In the genomic region with DNA sequence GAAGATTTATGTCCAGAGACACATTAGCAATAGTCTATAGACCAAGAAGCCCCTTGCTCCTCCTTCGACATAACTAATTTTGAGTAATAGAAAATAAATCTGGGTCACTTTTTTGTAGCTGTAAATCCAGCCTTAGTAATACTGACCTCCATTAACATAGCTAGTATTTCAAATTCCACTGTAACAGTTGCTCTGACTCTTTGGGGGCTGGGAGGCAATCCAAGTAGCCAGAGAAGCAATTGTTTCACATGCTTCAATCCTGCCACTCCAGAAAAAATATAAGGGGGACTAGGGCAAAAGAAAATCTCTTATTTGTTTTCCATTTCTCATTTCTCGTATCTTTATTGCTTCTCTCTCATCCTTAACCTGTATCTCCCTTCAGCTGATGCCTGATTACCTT, we compare ENCODE assay signal across 1 cellular context.
TF ChIP-seq lines count a peak whose summit lies in the region.

No MANE protein-coding gene starts in this region.

TF ChIP-seq in WTC11, 78 proteins besides CTCF, POLR2A, EP300 and RAD21 (continued from another document):
- TF ChIP-seq, protein P1, sequence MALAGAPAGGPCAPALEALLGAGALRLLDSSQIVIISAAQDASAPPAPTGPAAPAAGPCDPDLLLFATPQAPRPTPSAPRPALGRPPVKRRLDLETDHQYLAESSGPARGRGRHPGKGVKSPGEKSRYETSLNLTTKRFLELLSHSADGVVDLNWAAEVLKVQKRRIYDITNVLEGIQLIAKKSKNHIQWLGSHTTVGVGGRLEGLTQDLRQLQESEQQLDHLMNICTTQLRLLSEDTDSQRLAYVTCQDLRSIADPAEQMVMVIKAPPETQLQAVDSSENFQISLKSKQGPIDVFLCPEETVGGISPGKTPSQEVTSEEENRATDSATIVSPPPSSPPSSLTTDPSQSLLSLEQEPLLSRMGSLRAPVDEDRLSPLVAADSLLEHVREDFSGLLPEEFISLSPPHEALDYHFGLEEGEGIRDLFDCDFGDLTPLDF (CRISPR knock-in tag; IDR thresholded peaks at IDR 0.05) = no peak
- TF ChIP-seq FOXK1 (CRISPR knock-in tag; IDR thresholded peaks at IDR 0.05) = no peak
- no peak for TF ChIP-seq CBFB (CRISPR knock-in tag; IDR thresholded peaks at IDR 0.05; ENCODE audit: low read depth)
- TF ChIP-seq, protein P2, sequence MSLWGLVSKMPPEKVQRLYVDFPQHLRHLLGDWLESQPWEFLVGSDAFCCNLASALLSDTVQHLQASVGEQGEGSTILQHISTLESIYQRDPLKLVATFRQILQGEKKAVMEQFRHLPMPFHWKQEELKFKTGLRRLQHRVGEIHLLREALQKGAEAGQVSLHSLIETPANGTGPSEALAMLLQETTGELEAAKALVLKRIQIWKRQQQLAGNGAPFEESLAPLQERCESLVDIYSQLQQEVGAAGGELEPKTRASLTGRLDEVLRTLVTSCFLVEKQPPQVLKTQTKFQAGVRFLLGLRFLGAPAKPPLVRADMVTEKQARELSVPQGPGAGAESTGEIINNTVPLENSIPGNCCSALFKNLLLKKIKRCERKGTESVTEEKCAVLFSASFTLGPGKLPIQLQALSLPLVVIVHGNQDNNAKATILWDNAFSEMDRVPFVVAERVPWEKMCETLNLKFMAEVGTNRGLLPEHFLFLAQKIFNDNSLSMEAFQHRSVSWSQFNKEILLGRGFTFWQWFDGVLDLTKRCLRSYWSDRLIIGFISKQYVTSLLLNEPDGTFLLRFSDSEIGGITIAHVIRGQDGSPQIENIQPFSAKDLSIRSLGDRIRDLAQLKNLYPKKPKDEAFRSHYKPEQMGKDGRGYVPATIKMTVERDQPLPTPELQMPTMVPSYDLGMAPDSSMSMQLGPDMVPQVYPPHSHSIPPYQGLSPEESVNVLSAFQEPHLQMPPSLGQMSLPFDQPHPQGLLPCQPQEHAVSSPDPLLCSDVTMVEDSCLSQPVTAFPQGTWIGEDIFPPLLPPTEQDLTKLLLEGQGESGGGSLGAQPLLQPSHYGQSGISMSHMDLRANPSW (CRISPR knock-in tag; conservative IDR thresholded peaks at IDR 0.05; ENCODE audit: low read depth) = no peak
- no peak for TF ChIP-seq GTF2I (CRISPR knock-in tag; conservative IDR thresholded peaks at IDR 0.05)
- TF ChIP-seq EMX1 (CRISPR knock-in tag; IDR thresholded peaks at IDR 0.05) = no peak
- TF ChIP-seq ZNF423 (CRISPR knock-in tag; IDR thresholded peaks at IDR 0.05) = no peak
- TF ChIP-seq, protein P3, sequence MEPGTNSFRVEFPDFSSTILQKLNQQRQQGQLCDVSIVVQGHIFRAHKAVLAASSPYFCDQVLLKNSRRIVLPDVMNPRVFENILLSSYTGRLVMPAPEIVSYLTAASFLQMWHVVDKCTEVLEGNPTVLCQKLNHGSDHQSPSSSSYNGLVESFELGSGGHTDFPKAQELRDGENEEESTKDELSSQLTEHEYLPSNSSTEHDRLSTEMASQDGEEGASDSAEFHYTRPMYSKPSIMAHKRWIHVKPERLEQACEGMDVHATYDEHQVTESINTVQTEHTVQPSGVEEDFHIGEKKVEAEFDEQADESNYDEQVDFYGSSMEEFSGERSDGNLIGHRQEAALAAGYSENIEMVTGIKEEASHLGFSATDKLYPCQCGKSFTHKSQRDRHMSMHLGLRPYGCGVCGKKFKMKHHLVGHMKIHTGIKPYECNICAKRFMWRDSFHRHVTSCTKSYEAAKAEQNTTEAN (CRISPR knock-in tag; IDR thresholded peaks at IDR 0.05) = no peak
- TF ChIP-seq, protein P4, sequence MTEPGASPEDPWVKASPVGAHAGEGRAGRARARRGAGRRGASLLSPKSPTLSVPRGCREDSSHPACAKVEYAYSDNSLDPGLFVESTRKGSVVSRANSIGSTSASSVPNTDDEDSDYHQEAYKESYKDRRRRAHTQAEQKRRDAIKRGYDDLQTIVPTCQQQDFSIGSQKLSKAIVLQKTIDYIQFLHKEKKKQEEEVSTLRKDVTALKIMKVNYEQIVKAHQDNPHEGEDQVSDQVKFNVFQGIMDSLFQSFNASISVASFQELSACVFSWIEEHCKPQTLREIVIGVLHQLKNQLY (CRISPR knock-in tag; IDR thresholded peaks at IDR 0.05) = no peak
- TF ChIP-seq NR1H2 (CRISPR knock-in tag; IDR thresholded peaks at IDR 0.05) = no peak
- TF ChIP-seq GRHL2 (CRISPR knock-in tag; IDR thresholded peaks at IDR 0.05; ENCODE audit: insufficient replicate concordance, severe bottlenecking) = no peak
- TF ChIP-seq NR3C1 (CRISPR knock-in tag; conservative IDR thresholded peaks at IDR 0.05; ENCODE audit: low read depth) = no peak
- TF ChIP-seq ESRRA (CRISPR knock-in tag; IDR thresholded peaks at IDR 0.05; ENCODE audit: borderline replicate concordance) = no peak
- no peak for TF ChIP-seq ELF4 (CRISPR knock-in tag; IDR thresholded peaks at IDR 0.05; ENCODE audit: low read depth)
- no peak for TF ChIP-seq RORB (CRISPR knock-in tag; IDR thresholded peaks at IDR 0.05)
- TF ChIP-seq, protein P5, sequence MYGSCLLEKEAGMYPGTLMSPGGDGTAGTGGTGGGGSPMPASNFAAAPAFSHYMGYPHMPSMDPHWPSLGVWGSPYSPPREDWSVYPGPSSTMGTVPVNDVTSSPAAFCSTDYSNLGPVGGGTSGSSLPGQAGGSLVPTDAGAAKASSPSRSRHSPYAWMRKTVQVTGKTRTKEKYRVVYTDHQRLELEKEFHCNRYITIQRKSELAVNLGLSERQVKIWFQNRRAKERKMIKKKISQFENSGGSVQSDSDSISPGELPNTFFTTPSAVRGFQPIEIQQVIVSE (CRISPR knock-in tag; IDR thresholded peaks at IDR 0.05; ENCODE audit: borderline replicate concordance) = no peak
- no peak for TF ChIP-seq ZNF281 (CRISPR knock-in tag; IDR thresholded peaks at IDR 0.05)
- no peak for TF ChIP-seq ZNF263 (CRISPR knock-in tag; IDR thresholded peaks at IDR 0.05; ENCODE audit: low read depth)
- TF ChIP-seq SP1 (CRISPR knock-in tag; conservative IDR thresholded peaks at IDR 0.05) = no peak
